9 cellular contexts compared by ENCODE assay signal in genomic region chr11:59097113-59097708, GRCh38. TPM values are rescaled to one million over a fixed set of nuclear protein-coding genes. Genes with fewer than 3 reads are reported as not detected.
DNase-seq lines count a peak whose midpoint lies in the region; ATAC-seq, FAIRE-seq and TF ChIP-seq lines count a peak whose summit lies in the region.
"Had no signal": no experiment of that assay in that cellular context is flagged by ENCODE, and none has a peak within 500 bp of the region (broad histone marks: within the 10 kb centered on the region; RNA-seq: fewer than 3 reads in every experiment).

No MANE protein-coding gene starts in this region.

- H3K27me3 ChIP-seq in CD4-positive, alpha-beta T cell (ENCODE audit: control insufficient read depth, insufficient read depth, low read length): peaks cover 12% of the 10 kb centered on the region
- H3K27me3 ChIP-seq in endothelial cell of umbilical vein (ENCODE audit: control insufficient read depth in 2 of 2, insufficient read depth in 2 of 2, low read length in 2 of 2): peaks cover 4% of the 10 kb centered on the region in 2 experiments

- H3K36me3 Mint-ChIP-seq in CD4-positive, alpha-beta T cell (ENCODE audit: low read depth): no peaks in the 10 kb centered on the region
- no peaks in the 10 kb centered on the region for H3K36me3 Mint-ChIP-seq in nephron (ENCODE audit: low read depth)

- intact Hi-C loops in CD4-positive, alpha-beta T cell (cut with DNase I, micrococcal nuclease): loop anchor here (1.0 to 10.0 kb wide), 3 partner anchors 39 to 188 kb away; no protein-coding TSS in a partner anchor
- intact Hi-C loops in endothelial cell of umbilical vein (cut with micrococcal nuclease): loop anchor here (1.0 kb wide), 2 partner anchors 39 to 61 kb away; no protein-coding TSS in a partner anchor

- peak; percentile 51 to 67 (median 58) for DNase-seq in CD4-positive, alpha-beta T cell
- DNase-seq in NCI-H1694 (lab: John Stamatoyannopoulos, UW) (peak; percentile 12), endothelial cell of umbilical vein (ENCODE audit: low read depth, low spot score) (peak; percentile 64), superior temporal gyrus (ENCODE audit: extremely low spot score) (peak; percentile 51)
- peak; percentile 67 to 79 for DNase-seq in activated CD4-positive, alpha-beta T cell treated with anti-CD3 and anti-CD28 coated beads, Interleukin-2, amount 50 U/mL, for 48 hours

- H3K9me3 ChIP-seq in CD4-positive, alpha-beta T cell (ENCODE audit: control insufficient read depth, low read length): no peaks in the 10 kb centered on the region
- H3K9me3 ChIP-seq in endothelial cell of umbilical vein (replicated peaks; ENCODE audit: control insufficient read depth, insufficient read depth, low read length): no peaks in the 10 kb centered on the region

- H3K4me1 Mint-ChIP-seq in CD4-positive, alpha-beta T cell (ENCODE audit: low read depth): peaks cover 8% of the 10 kb centered on the region
- no peaks in the 10 kb centered on the region for H3K4me1 Mint-ChIP-seq in nephron

- H3K9me3 Mint-ChIP-seq in CD4-positive, alpha-beta T cell: no peaks in the 10 kb centered on the region
- no peaks in the 10 kb centered on the region for H3K9me3 Mint-ChIP-seq in nephron

- H3K4me2 ChIP-seq in endothelial cell of umbilical vein (ENCODE audit: insufficient read depth, low read length): no peak overlapping the region

- H3K27ac Mint-ChIP-seq in CD4-positive, alpha-beta T cell: no peak overlapping the region
- H3K27ac Mint-ChIP-seq in nephron: no peak overlapping the region

- POLR2A ChIA-PET in CD4-positive, alpha-beta T cell (lab: Charles Lee): interaction anchor here (1.4 kb wide), 1 partner anchor 39 kb away, joined by 4 read pairs; no protein-coding TSS in a partner anchor
- POLR2A ChIA-PET in endothelial cell of umbilical vein (lab: Charles Lee): no interaction called here

- H3K4me1 ChIP-seq in endothelial cell of umbilical vein (ENCODE audit: control insufficient read depth, extremely low read depth, insufficient read depth, low read length): peaks cover 2% of the 10 kb centered on the region

- peak; percentile 79 for FAIRE-seq in endothelial cell of umbilical vein (lab: Jason Lieb, UNC)

- peaks cover 43% of the 10 kb centered on the region for H3K27me3 Mint-ChIP-seq in CD4-positive, alpha-beta T cell
- H3K27me3 Mint-ChIP-seq in nephron (ENCODE audit: low read depth): peaks cover 32% of the 10 kb centered on the region

- no peak overlapping the region for H3K4me3 ChIP-seq in endothelial cell of umbilical vein (replicated peaks in 1 of 3; ENCODE audit: insufficient read depth in 1 of 3, low read depth in 1 of 3, low read length in 3 of 3)

- H3K27ac ChIP-seq in CD4-positive, alpha-beta T cell (ENCODE audit: low read depth, low read length): no peak overlapping the region
- H3K27ac ChIP-seq in endothelial cell of umbilical vein (ENCODE audit: insufficient read depth, low read depth, low read length): no peak overlapping the region

- no peaks in the 10 kb centered on the region for H3K36me3 ChIP-seq in endothelial cell of umbilical vein (ENCODE audit: control insufficient read depth in 2 of 2, extremely low read depth in 1 of 2, insufficient read depth in 2 of 2, low read length in 2 of 2)

- H2AFZ ChIP-seq in endothelial cell of umbilical vein (ENCODE audit: low read depth, low read length): no peak overlapping the region

- no peaks in the 10 kb centered on the region for H3K79me2 ChIP-seq in endothelial cell of umbilical vein (ENCODE audit: control insufficient read depth, insufficient read depth, low read length)

- no peak overlapping the region for H3K4me3 Mint-ChIP-seq in CD4-positive, alpha-beta T cell
- H3K4me3 Mint-ChIP-seq in nephron: no peak overlapping the region

- peak; percentile 76 for TF ChIP-seq CTCF in CD4-positive, alpha-beta T cell (IDR thresholded peaks at IDR 0.05)
- TF ChIP-seq CTCF in endothelial cell of umbilical vein (IDR thresholded peaks at IDR 0.05; ENCODE audit: extremely low read depth in 1 of 2, insufficient read depth in 1 of 2, low read depth in 1 of 2, low read length in 2 of 2) (peak; percentile 41 to 65), nephron (IDR thresholded peaks at IDR 0.05; ENCODE audit: unreplicated experiment in 3 of 3) (peak; percentile 61 to 68 (median 62))

- H3K9ac ChIP-seq in endothelial cell of umbilical vein (replicated peaks; ENCODE audit: extremely low read depth, insufficient read depth, low read length): no peak overlapping the region

- TF ChIP-seq POLR2A in endothelial cell of umbilical vein (IDR thresholded peaks at IDR 0.05; ENCODE audit: low read depth, low read length): no peak

- no peaks in the 10 kb centered on the region for H4K20me1 ChIP-seq in endothelial cell of umbilical vein (replicated peaks; ENCODE audit: control insufficient read depth, extremely low read depth, insufficient read depth, low read length)

- BruUV-seq in endothelial cell of umbilical vein (replicated peaks; lab: Mats Ljungman, UMichigan): no TSS peak

- ATAC-seq in CD4-positive, alpha-beta T cell (ENCODE audit: poor library complexity): peak; percentile 79
- peak; percentile 34 for ATAC-seq in GM19455 (IDR thresholded peaks at IDR 0.05; ENCODE audit: unreplicated experiment)
- ATAC-seq in GM21360 (IDR thresholded peaks at IDR 0.05; ENCODE audit: unreplicated experiment): no peak

- dilution Hi-C loops in endothelial cell of umbilical vein (cut with MboI; ENCODE audit: extremely low pct_ligation_motif_present, low sequenced_read_pairs): no loop called here

- CTCF ChIA-PET in CD4-positive, alpha-beta T cell (lab: Charles Lee): interaction anchor here (0.9 to 3.8 kb wide), 7 partner anchors 9 to 74 kb away, joined by 3 to 21 read pairs (median 5); partner anchors contain the start of genes DTX4, FAM111A and FAM111B
- CTCF ChIA-PET in endothelial cell of umbilical vein (lab: Charles Lee): interaction anchor here (1.1 to 5.7 kb wide), 6 partner anchors 9 to 61 kb away, joined by 3 to 63 read pairs (median 6); partner anchors contain the start of genes FAM111A and FAM111B

- no peaks in the 10 kb centered on the region for H3K9me1 ChIP-seq in endothelial cell of umbilical vein (replicated peaks; ENCODE audit: control insufficient read depth, extremely low read depth, insufficient read depth, low read length)

TF ChIP-seq in endothelial cell of umbilical vein, 7 proteins besides CTCF, POLR2A, EP300 and RAD21:
- TF ChIP-seq POLR2AphosphoS5 (IDR thresholded peaks at IDR 0.05; ENCODE audit: insufficient read depth, low read depth, low read length): no peak
- TF ChIP-seq EZH2 (IDR thresholded peaks at IDR 0.05; ENCODE audit: borderline replicate concordance, low read depth, low read length, severe bottlenecking): no peak
- TF ChIP-seq GATA2 (IDR thresholded peaks at IDR 0.05; ENCODE audit: insufficient read depth, insufficient read length, low read depth, low read length): no peak
- no peak for TF ChIP-seq FOS (IDR thresholded peaks at IDR 0.05; ENCODE audit: borderline replicate concordance, insufficient read depth, low read length)
- TF ChIP-seq MYC (IDR thresholded peaks at IDR 0.05; ENCODE audit: low read depth, low read length): no peak
- TF ChIP-seq MAX (IDR thresholded peaks at IDR 0.05; ENCODE audit: insufficient read depth, insufficient read length): no peak
- no peak for TF ChIP-seq JUN (IDR thresholded peaks at IDR 0.05; ENCODE audit: borderline replicate concordance, insufficient read depth, insufficient read length, low read depth)

RNA-seq across cellular contexts. Expression of gene FAM111B, which starts 9.8 kb away (rescaled TPM):
- 1 to 10 TPM in 1 of 2 experiments, under 1 TPM in 1; 0.82 to 1.2 TPM for total RNA-seq in CD4-positive, alpha-beta T cell
- 17.4 and 21.9 TPM in 2 replicates for total RNA-seq in endothelial cell of umbilical vein
- polyA plus RNA-seq in endothelial cell of umbilical vein: 2.0 and 2.7 TPM in 2 replicates
- 5.8 and 6.6 TPM in 2 replicates for polyA plus RNA-seq in endothelial cell of umbilical vein (2011; cell fraction: cytosol; rRNA removed)
- 5.8 and 7.2 TPM in 2 replicates for polyA plus RNA-seq in endothelial cell of umbilical vein (2011; cell fraction: nucleus; rRNA removed)
- 6.1 and 12.9 TPM in 2 replicates for polyA plus RNA-seq in endothelial cell of umbilical vein (2012)
- polyA minus RNA-seq in endothelial cell of umbilical vein: 5.5 and 7.1 TPM in 2 replicates
- 22.5 TPM for polyA minus RNA-seq in endothelial cell of umbilical vein (2011; cell fraction: cytosol; rRNA and poly(A)+ RNA removed)
- 13.1 and 21.8 TPM in 2 replicates for polyA minus RNA-seq in endothelial cell of umbilical vein (2011; cell fraction: nucleus; rRNA and poly(A)+ RNA removed)

RNA-seq across cellular contexts. Expression of gene GLYATL1B, which starts 11.1 kb away (rescaled TPM):
- not detected for total RNA-seq in CD4-positive, alpha-beta T cell
- total RNA-seq in endothelial cell of umbilical vein: not detected in 2 replicates
- polyA plus RNA-seq in endothelial cell of umbilical vein: not detected in 2 replicates
- polyA plus RNA-seq in endothelial cell of umbilical vein (2011; cell fraction: cytosol; rRNA removed): not detected in 2 replicates
- not detected in 2 replicates for polyA plus RNA-seq in endothelial cell of umbilical vein (2011; cell fraction: nucleus; rRNA removed)
- polyA plus RNA-seq in endothelial cell of umbilical vein (2012): not detected in 2 replicates
- polyA minus RNA-seq in endothelial cell of umbilical vein: not detected in 2 replicates
- polyA minus RNA-seq in endothelial cell of umbilical vein (2011; cell fraction: cytosol; rRNA and poly(A)+ RNA removed): not detected
- polyA minus RNA-seq in endothelial cell of umbilical vein (2011; cell fraction: nucleus; rRNA and poly(A)+ RNA removed): not detected in 2 replicates
- polyA plus RNA-seq: thymus had no signal

RNA-seq across cellular contexts. Expression of gene FAM111A, which starts 45.4 kb away (rescaled TPM):
- 10 to 100 TPM; 32.8 to 34.4 TPM for total RNA-seq in CD4-positive, alpha-beta T cell
- 53.0 and 57.4 TPM in 2 replicates for total RNA-seq in endothelial cell of umbilical vein
- polyA plus RNA-seq in endothelial cell of umbilical vein: 13.6 and 20.1 TPM in 2 replicates
- 20.4 and 22.5 TPM in 2 replicates for polyA plus RNA-seq in endothelial cell of umbilical vein (2011; cell fraction: cytosol; rRNA removed)
- 112 and 119 TPM in 2 replicates for polyA plus RNA-seq in endothelial cell of umbilical vein (2011; cell fraction: nucleus; rRNA removed)
- polyA plus RNA-seq in endothelial cell of umbilical vein (2012): 20.2 and 27.4 TPM in 2 replicates
- polyA minus RNA-seq in endothelial cell of umbilical vein: 32.8 and 33.6 TPM in 2 replicates
- polyA minus RNA-seq in endothelial cell of umbilical vein (2011; cell fraction: cytosol; rRNA and poly(A)+ RNA removed): 19.9 TPM
- 38.8 and 47.7 TPM in 2 replicates for polyA minus RNA-seq in endothelial cell of umbilical vein (2011; cell fraction: nucleus; rRNA and poly(A)+ RNA removed)

Comparison
In these comparisons a context has a peak if more than half of its experiments do, and no peak if none do; other contexts are left out.
1. DNase-seq: peak in every context shown above with its lines; median percentile 73 in activated CD4-positive, alpha-beta T cell treated with anti-CD3 and anti-CD28 coated beads, Interleukin-2, amount 50 U/mL, for 48 hours; 64 in endothelial cell of umbilical vein; 58 in CD4-positive, alpha-beta T cell; 51 in superior temporal gyrus; 12 in NCI-H1694.